In the genomic region with DNA sequence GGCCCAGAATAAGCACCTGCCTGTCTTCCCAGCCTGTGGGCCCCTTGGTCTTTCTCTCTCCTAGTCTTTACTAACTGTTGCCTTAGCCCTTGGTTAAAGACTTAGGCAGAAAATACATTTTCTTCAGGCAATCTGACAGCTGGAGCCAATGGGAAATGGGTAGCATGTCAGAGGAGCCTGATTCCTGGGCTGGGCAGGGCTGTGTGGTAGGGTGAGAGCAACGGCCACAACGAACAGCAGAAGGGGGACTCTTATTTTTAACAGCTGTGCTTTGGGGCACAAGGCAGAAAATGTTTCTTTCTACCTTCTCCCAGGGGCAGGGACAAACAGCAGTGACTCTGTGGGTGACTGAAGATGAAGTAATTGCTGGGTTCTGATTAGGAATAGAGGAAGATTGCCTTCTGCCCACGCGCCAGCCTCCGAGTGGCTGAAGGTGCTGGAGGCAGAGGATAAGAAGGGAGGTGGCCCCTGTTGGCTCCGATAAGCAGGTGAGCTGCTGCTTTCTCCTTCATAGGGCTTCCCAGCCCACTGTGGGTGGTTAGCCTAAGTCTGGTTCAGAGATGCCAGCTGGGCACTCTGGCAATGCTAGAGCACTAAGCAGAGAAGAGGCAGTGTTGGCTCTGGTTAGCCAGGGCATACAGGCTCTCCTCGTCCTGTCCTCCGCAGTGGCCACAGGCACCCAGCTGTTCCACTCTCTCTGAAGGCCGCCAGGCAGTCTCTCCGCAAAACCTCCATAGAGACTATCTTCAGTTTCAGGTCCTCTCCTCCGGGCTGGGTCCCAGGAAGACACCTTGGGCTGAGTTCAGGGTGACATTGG, we compare ENCODE assay signal across 8 cellular contexts. TPM values are rescaled to one million over a fixed set of nuclear protein-coding genes. Genes with fewer than 3 reads are reported as not detected.
A peak's percentile ranks its signal among the peaks of the same experiment; 100 is the strongest.
DNase-seq lines count a peak whose midpoint lies in the region; ATAC-seq and TF ChIP-seq lines count a peak whose summit lies in the region.

No MANE protein-coding gene starts in this region.

- CTCF ChIA-PET in activated CD8-positive, alpha-beta memory T cell treated with anti-CD3 and anti-CD28 coated beads, Interleukin-2, amount 10 ng/mL, durations not matched to agents 7 days and 5 days (lab: Charles Lee): interaction anchor here (1.3 to 3.5 kb wide), 7 partner anchors 9 to 190 kb away, joined by 3 to 12 read pairs (median 7); partner anchors contain the start of gene UBE2L6
- CTCF ChIA-PET in T-cell (lab: Charles Lee): interaction anchor here (0.6 to 1.2 kb wide), 3 partner anchors 9 to 131 kb away, joined by 3 to 5 read pairs (median 4); partner anchors contain the start of genes CLP1 (in 1 of the 2) and UBE2L6 (in 1 of the 2)

- peak overlapping the region; percentile 68 for H3K4me3 Mint-ChIP-seq in activated CD8-positive, alpha-beta memory T cell treated with anti-CD3 and anti-CD28 coated beads, Interleukin-2, amount 10 ng/mL, durations not matched to agents 7 days and 5 days
- peak overlapping the region; percentile 83 to 89 (median 87) for H3K4me3 Mint-ChIP-seq in T-cell
- H3K4me3 Mint-ChIP-seq in stimulated activated naive CD8-positive, alpha-beta T cell treated with anti-CD3 and anti-CD28 coated beads, Interleukin-15, amount 100 ng/mL, for 72 hours: peak overlapping the region; percentile 93 to 99

- H3K36me3 ChIP-seq in stomach: no peaks in the 10 kb centered on the region

- TF ChIP-seq EP300 in stomach (IDR thresholded peaks at IDR 0.05): no peak

- peaks cover 47% of the 10 kb centered on the region for H3K4me1 Mint-ChIP-seq in activated CD8-positive, alpha-beta memory T cell treated with anti-CD3 and anti-CD28 coated beads, Interleukin-2, amount 10 ng/mL, durations not matched to agents 7 days and 5 days
- peaks cover 44 to 64% (median 55%) of the 10 kb centered on the region in 3 donors for H3K4me1 Mint-ChIP-seq in T-cell
- H3K4me1 Mint-ChIP-seq in stimulated activated naive CD8-positive, alpha-beta T cell treated with anti-CD3 and anti-CD28 coated beads, Interleukin-15, amount 100 ng/mL, for 72 hours: peaks cover 67% of the 10 kb centered on the region

- WGBS in stomach, 5 donors: 6 to 12% (median 7%) methylated on average over 11 of the region's 11 CpGs

- TF ChIP-seq CTCF in foreskin fibroblast (IDR thresholded peaks at IDR 0.05; ENCODE audit: low read depth, low read length): no peak
- no peak for TF ChIP-seq CTCF in stomach (IDR thresholded peaks at IDR 0.05)

- H3K27ac ChIP-seq in stomach: no peak overlapping the region

- no peak for DNase-seq in activated CD8-positive, alpha-beta memory T cell treated with anti-CD3 and anti-CD28 coated beads, Interleukin-2, amount 10 ng/mL, durations not matched to agents 7 days and 5 days
- no peak for DNase-seq in activated CD8-positive, alpha-beta memory T cell treated with anti-CD3 and anti-CD28 coated beads, Interleukin-2, amount 50 U/mL, for 4 hours
- DNase-seq in T-cell: no peak
- DNase-seq in foreskin fibroblast: peak in 1 of 2 donors; percentile 60
- DNase-seq in stimulated activated naive CD8-positive, alpha-beta T cell treated with anti-CD3 and anti-CD28 coated beads, Interleukin-15, amount 100 ng/mL, for 72 hours: no peak
- DNase-seq in stomach: no peak
- no peak for DNase-seq in LoVo (ENCODE audit: low spot score)
- DNase-seq in mucosa of gallbladder (ENCODE audit: low spot score): no peak

- peak overlapping the region; percentile 49 to 94 for H3K4me3 ChIP-seq in foreskin fibroblast (ENCODE audit: low read depth in 1 of 2, low read length in 2 of 2)
- H3K4me3 ChIP-seq in stomach: peak overlapping the region in 2 of 4 donors; percentile 40 to 46

- TF ChIP-seq POLR2A in stomach (IDR thresholded peaks at IDR 0.05): no peak

- H3K4me1 ChIP-seq in stomach: peaks cover 23 to 78% (median 59%) of the 10 kb centered on the region in 4 donors

- intact Hi-C loops in stomach (cut with DNase I; ENCODE audit: low total_unique reads): loop anchor here (10.0 kb wide), 1 partner anchor 303 kb away; no protein-coding TSS in a partner anchor

- no peak for ATAC-seq in activated CD8-positive, alpha-beta memory T cell treated with anti-CD3 and anti-CD28 coated beads, Interleukin-2, amount 10 ng/mL, durations not matched to agents 7 days and 5 days
- no peak for ATAC-seq in T-cell (replicated peaks in 1 of 4)
- no peak for ATAC-seq in stimulated activated naive CD8-positive, alpha-beta T cell treated with anti-CD3 and anti-CD28 coated beads, Interleukin-15, amount 100 ng/mL, for 72 hours

- H3K27ac Mint-ChIP-seq in activated CD8-positive, alpha-beta memory T cell treated with anti-CD3 and anti-CD28 coated beads, Interleukin-2, amount 10 ng/mL, durations not matched to agents 7 days and 5 days: no peak overlapping the region
- peak overlapping the region in 1 of 2 donors; percentile 87 for H3K27ac Mint-ChIP-seq in T-cell
- no peak overlapping the region for H3K27ac Mint-ChIP-seq in stimulated activated naive CD8-positive, alpha-beta T cell treated with anti-CD3 and anti-CD28 coated beads, Interleukin-15, amount 100 ng/mL, for 72 hours

- no peaks in the 10 kb centered on the region for H3K9me3 Mint-ChIP-seq in activated CD8-positive, alpha-beta memory T cell treated with anti-CD3 and anti-CD28 coated beads, Interleukin-2, amount 10 ng/mL, durations not matched to agents 7 days and 5 days (ENCODE audit: low read depth)
- H3K9me3 Mint-ChIP-seq in T-cell: no peaks in the 10 kb centered on the region
- H3K9me3 Mint-ChIP-seq in stimulated activated naive CD8-positive, alpha-beta T cell treated with anti-CD3 and anti-CD28 coated beads, Interleukin-15, amount 100 ng/mL, for 72 hours: no peaks in the 10 kb centered on the region

- H3K9me3 ChIP-seq in stomach: no peaks in the 10 kb centered on the region

- no peaks in the 10 kb centered on the region for H3K36me3 Mint-ChIP-seq in activated CD8-positive, alpha-beta memory T cell treated with anti-CD3 and anti-CD28 coated beads, Interleukin-2, amount 10 ng/mL, durations not matched to agents 7 days and 5 days
- H3K36me3 Mint-ChIP-seq in T-cell: no peaks in the 10 kb centered on the region

- peaks cover 56% of the 10 kb centered on the region for H3K27me3 Mint-ChIP-seq in activated CD8-positive, alpha-beta memory T cell treated with anti-CD3 and anti-CD28 coated beads, Interleukin-2, amount 10 ng/mL, durations not matched to agents 7 days and 5 days
- peaks cover 32 to 55% of the 10 kb centered on the region in 2 donors for H3K27me3 Mint-ChIP-seq in T-cell
- H3K27me3 Mint-ChIP-seq in stimulated activated naive CD8-positive, alpha-beta T cell treated with anti-CD3 and anti-CD28 coated beads, Interleukin-15, amount 100 ng/mL, for 72 hours: peaks cover 48% of the 10 kb centered on the region

- H3K27me3 ChIP-seq in stomach: peaks cover 12 to 82% (median 47%) of the 10 kb centered on the region in 3 donors

- POLR2A ChIA-PET in T-cell (lab: Charles Lee): no interaction called here

RNA-seq across cellular contexts. Expression of gene YPEL4, which starts 1.5 kb away (rescaled TPM):
- 1 to 10 TPM in 1 of 2 experiments, under 1 TPM in 1; 0.42 to 1.0 TPM for total RNA-seq in activated CD8-positive, alpha-beta memory T cell treated with anti-CD3 and anti-CD28 coated beads, Interleukin-2, amount 10 ng/mL, durations not matched to agents 7 days and 5 days
- total RNA-seq in T-cell (10 to 100 TPM in 3 of 5 donors, 1 to 10 TPM in 2; 1.8 to 13.5 (median 11.1) TPM), stomach (1 to 10 TPM in 1 of 5 donors, under 1 TPM in 1, not detected in 3; 0.29 to 1.5 TPM), mucosa of gallbladder (1.9 TPM)
- polyA plus RNA-seq in stomach: 1 to 10 TPM in 1 of 3 donors, under 1 TPM in 2; 0.62 to 3.2 (median 0.68) TPM

RNA-seq across cellular contexts. Expression of gene CLP1, which starts 9.4 kb away (rescaled TPM):
- 10 to 100 TPM; 15.7 to 22.6 TPM for total RNA-seq in activated CD8-positive, alpha-beta memory T cell treated with anti-CD3 and anti-CD28 coated beads, Interleukin-2, amount 10 ng/mL, durations not matched to agents 7 days and 5 days
- total RNA-seq in T-cell: 10 to 100 TPM; 14.3 to 16.0 (median 14.5) TPM
- 10 to 100 TPM in 3 of 5 donors, 1 to 10 TPM in 1, not detected in 1; 2.7 to 14.0 (median 11.2) TPM for total RNA-seq in stomach
- polyA plus RNA-seq in stomach: 10 to 100 TPM in 1 of 3 donors, 1 to 10 TPM in 2; 7.1 to 14.7 (median 9.2) TPM
- total RNA-seq in mucosa of gallbladder: 10.3 TPM

RNA-seq across cellular contexts. Expression of gene ZDHHC5, which starts 19.7 kb away (rescaled TPM):
- total RNA-seq in activated CD8-positive, alpha-beta memory T cell treated with anti-CD3 and anti-CD28 coated beads, Interleukin-2, amount 10 ng/mL, durations not matched to agents 7 days and 5 days: 10 to 100 TPM; 74.5 to 75.9 TPM
- total RNA-seq in T-cell (10 to 100 TPM; 57.3 to 67.2 (median 60.7) TPM), stomach (10 to 100 TPM; 21.0 to 72.8 (median 39.8) TPM), mucosa of gallbladder (60.7 TPM)
- polyA plus RNA-seq in stomach: 10 to 100 TPM; 11.2 to 21.9 (median 14.3) TPM

RNA-seq across cellular contexts. Expression of gene SERPING1, which starts 50.7 kb away (rescaled TPM):
- not detected for total RNA-seq in activated CD8-positive, alpha-beta memory T cell treated with anti-CD3 and anti-CD28 coated beads, Interleukin-2, amount 10 ng/mL, durations not matched to agents 7 days and 5 days
- 1 to 10 TPM in 3 of 5 donors, not detected in 2; 1.5 to 2.8 (median 1.9) TPM for total RNA-seq in T-cell
- total RNA-seq in stomach: 100 to 1,000 TPM in 4 of 5 donors, 10 to 100 TPM in 1; 17.4 to 247 (median 153) TPM
- polyA plus RNA-seq in stomach: 100 to 1,000 TPM in 2 of 3 donors, 10 to 100 TPM in 1; 84.4 to 212 (median 111) TPM
- total RNA-seq in mucosa of gallbladder: 614 TPM
